Comparison of ENCODE assay signal across 1 cellular context in the genomic region with DNA sequence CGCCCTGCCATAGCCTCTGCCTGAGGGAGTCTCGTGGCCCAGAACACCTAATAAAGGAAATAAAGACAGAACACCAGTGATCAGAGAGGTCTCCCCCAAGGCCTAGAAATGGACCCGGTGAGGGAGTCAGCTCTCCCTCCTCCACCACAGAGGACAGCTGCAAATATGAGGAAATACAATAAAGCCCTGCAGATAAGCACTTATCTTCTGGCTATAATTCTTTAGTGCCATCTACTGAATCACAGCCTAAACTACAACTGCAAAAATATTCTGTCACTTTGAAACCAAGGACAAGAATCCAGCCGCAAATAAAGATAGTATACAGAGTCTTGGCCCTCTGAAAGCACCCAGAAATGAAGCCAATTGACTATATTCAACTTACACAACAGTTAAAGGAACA.
A peak's percentile ranks its signal among the peaks of the same experiment; 100 is the strongest.
TF ChIP-seq lines count a peak whose summit lies in the region.

No MANE protein-coding gene starts in this region.

TF ChIP-seq in HepG2, 621 proteins besides CTCF, POLR2A, EP300 and RAD21 (continued from another document):
- TF ChIP-seq ZBTB49 (CRISPR knock-in tag; IDR thresholded peaks at IDR 0.05; ENCODE audit: borderline replicate concordance) (no peak), SMC3 (IDR thresholded peaks at IDR 0.05; ENCODE audit: low read length) (peak; percentile 64), ZBTB21 (CRISPR knock-in tag; IDR thresholded peaks at IDR 0.05) (no peak), SAFB2 (CRISPR knock-in tag; IDR thresholded peaks at IDR 0.05; ENCODE audit: borderline replicate concordance, low read depth) (no peak), ZNF263 (CRISPR knock-in tag; IDR thresholded peaks at IDR 0.05) (peak; percentile 84), KDM5A (IDR thresholded peaks at IDR 0.05; ENCODE audit: borderline replicate concordance, low read length) (no peak), ZNF138 (CRISPR knock-in tag; IDR thresholded peaks at IDR 0.05; ENCODE audit: low read depth) (no peak)
- TF ChIP-seq, protein P1, sequence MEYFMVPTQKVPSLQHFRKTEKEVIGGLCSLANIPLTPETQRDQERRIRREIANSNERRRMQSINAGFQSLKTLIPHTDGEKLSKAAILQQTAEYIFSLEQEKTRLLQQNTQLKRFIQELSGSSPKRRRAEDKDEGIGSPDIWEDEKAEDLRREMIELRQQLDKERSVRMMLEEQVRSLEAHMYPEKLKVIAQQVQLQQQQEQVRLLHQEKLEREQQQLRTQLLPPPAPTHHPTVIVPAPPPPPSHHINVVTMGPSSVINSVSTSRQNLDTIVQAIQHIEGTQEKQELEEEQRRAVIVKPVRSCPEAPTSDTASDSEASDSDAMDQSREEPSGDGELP (IDR thresholded peaks at IDR 0.05; ENCODE audit: borderline replicate concordance, low read depth): no peak
